ENCODE assay signal across 10 cellular contexts in genomic region chr19:45099465-45100201, GRCh38. TPM values are rescaled to one million over a fixed set of nuclear protein-coding genes. Genes with fewer than 3 reads are reported as not detected.
DNase-seq lines count a peak whose midpoint lies in the region; ATAC-seq and TF ChIP-seq lines count a peak whose summit lies in the region.
"Had no signal": no experiment of that assay in that cellular context is flagged by ENCODE, and none has a peak within 500 bp of the region (broad histone marks: within the 10 kb centered on the region; RNA-seq: fewer than 3 reads in every experiment).

No MANE protein-coding gene starts in this region.

- no peak for DNase-seq in activated CD8-positive, alpha-beta T cell treated with anti-CD3 and anti-CD28 coated beads, Interleukin-2, amount 10 ng/mL, durations not matched to agents 7 days and 5 days
- DNase-seq in activated CD8-positive, alpha-beta T cell treated with anti-CD3 and anti-CD28 coated beads for 36 hours: no peak
- DNase-seq in cerebellar cortex (ENCODE audit: low spot score) (peak; percentile 82), medulla oblongata (ENCODE audit: extremely low spot score) (peak; percentile 51), thyroid gland (peak; percentile 64 to 65)
- DNase-seq: activated CD8-positive, alpha-beta memory T cell treated with anti-CD3 and anti-CD28 coated beads for 24 hours; NCI-H1105 had no signal

- H3K4me3 Mint-ChIP-seq in activated CD8-positive, alpha-beta T cell treated with anti-CD3 and anti-CD28 coated beads, Interleukin-2, amount 10 ng/mL, durations not matched to agents 7 days and 5 days: no peak overlapping the region
- H3K4me3 Mint-ChIP-seq in activated CD8-positive, alpha-beta T cell treated with anti-CD3 and anti-CD28 coated beads for 36 hours: no peak overlapping the region

- H3K36me3 ChIP-seq in thyroid gland: no peaks in the 10 kb centered on the region

- no peak overlapping the region for H3K27ac ChIP-seq in thyroid gland

- no peaks in the 10 kb centered on the region for H3K27me3 Mint-ChIP-seq in activated CD8-positive, alpha-beta T cell treated with anti-CD3 and anti-CD28 coated beads, Interleukin-2, amount 10 ng/mL, durations not matched to agents 7 days and 5 days (ENCODE audit: low read depth)
- H3K27me3 Mint-ChIP-seq in activated CD8-positive, alpha-beta T cell treated with anti-CD3 and anti-CD28 coated beads for 36 hours: no peaks in the 10 kb centered on the region

- H3K36me3 Mint-ChIP-seq in activated CD8-positive, alpha-beta T cell treated with anti-CD3 and anti-CD28 coated beads, Interleukin-2, amount 10 ng/mL, durations not matched to agents 7 days and 5 days (ENCODE audit: low read depth): peaks cover 12% of the 10 kb centered on the region
- H3K36me3 Mint-ChIP-seq in activated CD8-positive, alpha-beta T cell treated with anti-CD3 and anti-CD28 coated beads for 36 hours (ENCODE audit: low read depth): peaks cover 5% of the 10 kb centered on the region

- peaks cover 69% of the 10 kb centered on the region for H3K4me1 Mint-ChIP-seq in activated CD8-positive, alpha-beta T cell treated with anti-CD3 and anti-CD28 coated beads, Interleukin-2, amount 10 ng/mL, durations not matched to agents 7 days and 5 days (ENCODE audit: low read depth)
- peaks cover 65% of the 10 kb centered on the region for H3K4me1 Mint-ChIP-seq in activated CD8-positive, alpha-beta T cell treated with anti-CD3 and anti-CD28 coated beads for 36 hours (ENCODE audit: low read depth)

- CTCF ChIA-PET in activated CD8-positive, alpha-beta T cell treated with anti-CD3 and anti-CD28 coated beads, Interleukin-2, amount 10 ng/mL, durations not matched to agents 7 days and 5 days (lab: Charles Lee): no interaction called here
- CTCF ChIA-PET in activated CD8-positive, alpha-beta T cell treated with anti-CD3 and anti-CD28 coated beads for 36 hours (lab: Charles Lee): interaction anchor here (1.0 to 1.4 kb wide), 2 partner anchors 26 to 27 kb away, joined by 3 read pairs; no protein-coding TSS in a partner anchor

- no peak for ATAC-seq in activated CD8-positive, alpha-beta T cell treated with anti-CD3 and anti-CD28 coated beads, Interleukin-2, amount 10 ng/mL, durations not matched to agents 7 days and 5 days
- no peak for ATAC-seq in activated CD8-positive, alpha-beta T cell treated with anti-CD3 and anti-CD28 coated beads for 36 hours
- ATAC-seq in HG02870 (IDR thresholded peaks at IDR 0.05; ENCODE audit: unreplicated experiment) (no peak), HG02981 (IDR thresholded peaks at IDR 0.05; ENCODE audit: unreplicated experiment) (no peak), GM21390 (IDR thresholded peaks at IDR 0.05; ENCODE audit: unreplicated experiment) (no peak)

- no peaks in the 10 kb centered on the region for H3K27me3 ChIP-seq in thyroid gland

- intact Hi-C loops in activated CD8-positive, alpha-beta T cell treated with anti-CD3 and anti-CD28 coated beads for 36 hours (cut with micrococcal nuclease): no loop called here
- intact Hi-C loops in thyroid gland (cut with DNase I): no loop called here

- no peak for TF ChIP-seq CTCF in activated CD8-positive, alpha-beta T cell treated with anti-CD3 and anti-CD28 coated beads for 36 hours (IDR thresholded peaks at IDR 0.05)
- no peak for TF ChIP-seq CTCF in thyroid gland (IDR thresholded peaks at IDR 0.05)

- TF ChIP-seq POLR2A in thyroid gland (IDR thresholded peaks at IDR 0.05): no peak

- no peak overlapping the region for H3K4me3 ChIP-seq in thyroid gland (replicated peaks in 1 of 3)

- whole genome bisulfite sequencing in thyroid gland, 2 donors: 69 to 76% methylated on average over 14 to 25 of the region's 25 CpGs

- H3K9me3 ChIP-seq in thyroid gland: no peaks in the 10 kb centered on the region

- peaks cover 30 to 95% of the 10 kb centered on the region in 2 donors for H3K4me1 ChIP-seq in thyroid gland

- POLR2A ChIA-PET in activated CD8-positive, alpha-beta T cell treated with anti-CD3 and anti-CD28 coated beads, Interleukin-2, amount 10 ng/mL, durations not matched to agents 7 days and 5 days (lab: Charles Lee): no interaction called here
- POLR2A ChIA-PET in activated CD8-positive, alpha-beta T cell treated with anti-CD3 and anti-CD28 coated beads for 36 hours (lab: Charles Lee): interaction anchor here (1.0 to 1.4 kb wide), 3 partner anchors 10 to 21 kb away, joined by 3 read pairs; no protein-coding TSS in a partner anchor

- peak overlapping the region; percentile 64 for H3K27ac Mint-ChIP-seq in activated CD8-positive, alpha-beta T cell treated with anti-CD3 and anti-CD28 coated beads, Interleukin-2, amount 10 ng/mL, durations not matched to agents 7 days and 5 days
- no peak overlapping the region for H3K27ac Mint-ChIP-seq in activated CD8-positive, alpha-beta T cell treated with anti-CD3 and anti-CD28 coated beads for 36 hours

- H3K9me3 Mint-ChIP-seq in activated CD8-positive, alpha-beta T cell treated with anti-CD3 and anti-CD28 coated beads, Interleukin-2, amount 10 ng/mL, durations not matched to agents 7 days and 5 days (ENCODE audit: insufficient read depth): no peaks in the 10 kb centered on the region
- H3K9me3 Mint-ChIP-seq in activated CD8-positive, alpha-beta T cell treated with anti-CD3 and anti-CD28 coated beads for 36 hours: no peaks in the 10 kb centered on the region

RNA-seq across cellular contexts. Expression of gene PPP1R37, which starts 6.7 kb away (rescaled TPM):
- total RNA-seq in activated CD8-positive, alpha-beta T cell treated with anti-CD3 and anti-CD28 coated beads, Interleukin-2, amount 10 ng/mL, durations not matched to agents 7 days and 5 days: 10 to 100 TPM; 28.3 to 29.2 TPM
- total RNA-seq in activated CD8-positive, alpha-beta T cell treated with anti-CD3 and anti-CD28 coated beads for 36 hours: 10 to 100 TPM; 20.9 to 21.2 TPM
- 10 to 100 TPM; 34.9 to 59.7 (median 42.9) TPM for total RNA-seq in thyroid gland

RNA-seq across cellular contexts. Expression of gene GEMIN7, which starts 20.6 kb away (rescaled TPM):
- 10 to 100 TPM; 30.2 to 31.7 TPM for total RNA-seq in activated CD8-positive, alpha-beta T cell treated with anti-CD3 and anti-CD28 coated beads, Interleukin-2, amount 10 ng/mL, durations not matched to agents 7 days and 5 days
- total RNA-seq in activated CD8-positive, alpha-beta T cell treated with anti-CD3 and anti-CD28 coated beads for 36 hours: 10 to 100 TPM; 44.1 to 46.8 TPM
- total RNA-seq in thyroid gland: 10 to 100 TPM; 10.6 to 22.7 (median 19.1) TPM

RNA-seq across cellular contexts. Expression of gene ZNF296, which starts 23.4 kb away (rescaled TPM):
- total RNA-seq in activated CD8-positive, alpha-beta T cell treated with anti-CD3 and anti-CD28 coated beads, Interleukin-2, amount 10 ng/mL, durations not matched to agents 7 days and 5 days: 1 to 10 TPM; 6.2 to 6.3 TPM
- total RNA-seq in activated CD8-positive, alpha-beta T cell treated with anti-CD3 and anti-CD28 coated beads for 36 hours: 1 to 10 TPM; 5.0 to 6.3 TPM
- 1 to 10 TPM in 1 of 4 donors, under 1 TPM in 2, not detected in 1; 0.34 to 2.1 (median 0.78) TPM for total RNA-seq in thyroid gland

Comparison
In these comparisons a context has a peak if more than half of its experiments do, and no peak if none do; other contexts are left out.
1. DNase-seq: peak in cerebellar cortex (single experiment), medulla oblongata (single experiment) and thyroid gland (2 of 2); none in activated CD8-positive, alpha-beta T cell treated with anti-CD3 and anti-CD28 coated beads, Interleukin-2, amount 10 ng/mL, durations not matched to agents 7 days and 5 days (single experiment) and activated CD8-positive, alpha-beta T cell treated with anti-CD3 and anti-CD28 coated beads for 36 hours (single experiment).